Comparison of ENCODE assay signal across 1 cellular context in the genomic region with DNA sequence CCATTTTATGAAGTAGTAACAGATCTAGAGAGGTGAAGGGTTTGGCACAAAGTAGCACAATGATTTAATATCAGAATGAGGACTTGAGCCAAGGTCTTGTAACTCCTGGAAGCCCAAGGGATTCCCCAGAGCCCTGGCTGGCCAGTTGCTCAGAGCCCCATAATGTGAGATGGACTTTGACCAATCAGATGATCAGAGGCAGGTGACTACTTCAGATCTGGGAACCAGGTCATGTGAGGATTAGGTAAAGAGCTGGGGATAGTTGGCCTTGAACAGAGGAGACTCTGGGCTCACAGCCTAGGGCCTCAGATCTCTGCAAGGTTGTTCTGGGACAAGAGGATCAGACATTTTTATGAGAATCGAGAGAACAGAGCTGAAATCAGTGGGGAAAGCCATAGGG.
A peak's percentile ranks its signal among the peaks of the same experiment; 100 is the strongest.
TF ChIP-seq lines count a peak whose summit lies in the region.

No MANE protein-coding gene starts in this region.

TF ChIP-seq in HepG2, 621 proteins besides CTCF, POLR2A, EP300 and RAD21 (continued from another document and continues in another):
- TF ChIP-seq, protein P1, sequence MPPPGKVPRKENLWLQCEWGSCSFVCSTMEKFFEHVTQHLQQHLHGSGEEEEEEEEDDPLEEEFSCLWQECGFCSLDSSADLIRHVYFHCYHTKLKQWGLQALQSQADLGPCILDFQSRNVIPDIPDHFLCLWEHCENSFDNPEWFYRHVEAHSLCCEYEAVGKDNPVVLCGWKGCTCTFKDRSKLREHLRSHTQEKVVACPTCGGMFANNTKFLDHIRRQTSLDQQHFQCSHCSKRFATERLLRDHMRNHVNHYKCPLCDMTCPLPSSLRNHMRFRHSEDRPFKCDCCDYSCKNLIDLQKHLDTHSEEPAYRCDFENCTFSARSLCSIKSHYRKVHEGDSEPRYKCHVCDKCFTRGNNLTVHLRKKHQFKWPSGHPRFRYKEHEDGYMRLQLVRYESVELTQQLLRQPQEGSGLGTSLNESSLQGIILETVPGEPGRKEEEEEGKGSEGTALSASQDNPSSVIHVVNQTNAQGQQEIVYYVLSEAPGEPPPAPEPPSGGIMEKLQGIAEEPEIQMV (CRISPR knock-in tag; IDR thresholded peaks at IDR 0.05; ENCODE audit: low read depth) = 0 out of 2 replicates have a peak, but pooled peaks have one; percentile 22
- TF ChIP-seq SOX5 (CRISPR knock-in tag; IDR thresholded peaks at IDR 0.05; ENCODE audit: borderline replicate concordance) = peak; percentile 39; the same call in 1 of the 2 replicates
- TF ChIP-seq MIXL1 (CRISPR knock-in tag; IDR thresholded peaks at IDR 0.05) = 0 out of 2 replicates have a peak, but pooled peaks have one; percentile 49
- no peak for TF ChIP-seq MYC (CRISPR knock-in tag; IDR thresholded peaks at IDR 0.05; ENCODE audit: borderline replicate concordance)
- peak; percentile 40; the same call in 1 of the 2 replicates for TF ChIP-seq ZMYM3 (CRISPR knock-in tag; IDR thresholded peaks at IDR 0.05)
- peak; percentile 48; the same call in 1 of the 2 replicates for TF ChIP-seq GATAD2A (CRISPR knock-in tag; IDR thresholded peaks at IDR 0.05)
- 0 out of 2 replicates have a peak, but pooled peaks have one; percentile 30 for TF ChIP-seq ZNF331 (CRISPR knock-in tag; IDR thresholded peaks at IDR 0.05)
- TF ChIP-seq PPARG (CRISPR knock-in tag; conservative IDR thresholded peaks at IDR 0.05) = 0 out of 2 replicates have a peak, but pooled peaks have one; percentile 19
- peak; percentile 63 for TF ChIP-seq FOSL2 (CRISPR knock-in tag; IDR thresholded peaks at IDR 0.05)
- TF ChIP-seq SP1 (IDR thresholded peaks at IDR 0.05) = no peak
- TF ChIP-seq SP1 (CRISPR knock-in tag; IDR thresholded peaks at IDR 0.05) = no peak
- TF ChIP-seq, protein P2, sequence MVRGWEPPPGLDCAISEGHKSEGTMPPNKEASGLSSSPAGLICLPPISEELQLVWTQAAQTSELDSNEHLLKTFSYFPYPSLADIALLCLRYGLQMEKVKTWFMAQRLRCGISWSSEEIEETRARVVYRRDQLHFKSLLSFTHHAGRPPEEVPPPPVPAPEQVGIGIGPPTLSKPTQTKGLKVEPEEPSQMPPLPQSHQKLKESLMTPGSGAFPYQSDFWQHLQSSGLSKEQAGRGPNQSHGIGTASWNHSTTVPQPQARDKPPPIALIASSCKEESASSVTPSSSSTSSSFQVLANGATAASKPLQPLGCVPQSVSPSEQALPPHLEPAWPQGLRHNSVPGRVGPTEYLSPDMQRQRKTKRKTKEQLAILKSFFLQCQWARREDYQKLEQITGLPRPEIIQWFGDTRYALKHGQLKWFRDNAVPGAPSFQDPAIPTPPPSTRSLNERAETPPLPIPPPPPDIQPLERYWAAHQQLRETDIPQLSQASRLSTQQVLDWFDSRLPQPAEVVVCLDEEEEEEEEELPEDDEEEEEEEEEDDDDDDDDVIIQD (CRISPR knock-in tag; IDR thresholded peaks at IDR 0.05; ENCODE audit: low read depth) = 0 out of 2 replicates have a peak, but pooled peaks have one; percentile 29
- TF ChIP-seq, protein P3, sequence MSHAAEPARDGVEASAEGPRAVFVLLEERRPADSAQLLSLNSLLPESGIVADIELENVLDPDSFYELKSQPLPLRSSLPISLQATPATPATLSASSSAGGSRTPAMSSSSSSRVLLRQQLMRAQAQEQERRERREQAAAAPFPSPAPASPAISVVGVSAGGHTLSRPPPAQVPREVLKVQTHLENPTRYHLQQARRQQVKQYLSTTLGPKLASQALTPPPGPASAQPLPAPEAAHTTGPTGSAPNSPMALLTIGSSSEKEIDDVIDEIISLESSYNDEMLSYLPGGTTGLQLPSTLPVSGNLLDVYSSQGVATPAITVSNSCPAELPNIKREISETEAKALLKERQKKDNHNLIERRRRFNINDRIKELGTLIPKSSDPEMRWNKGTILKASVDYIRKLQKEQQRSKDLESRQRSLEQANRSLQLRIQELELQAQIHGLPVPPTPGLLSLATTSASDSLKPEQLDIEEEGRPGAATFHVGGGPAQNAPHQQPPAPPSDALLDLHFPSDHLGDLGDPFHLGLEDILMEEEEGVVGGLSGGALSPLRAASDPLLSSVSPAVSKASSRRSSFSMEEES (CRISPR knock-in tag; IDR thresholded peaks at IDR 0.05) = peak; percentile 99
- TF ChIP-seq, protein P4, sequence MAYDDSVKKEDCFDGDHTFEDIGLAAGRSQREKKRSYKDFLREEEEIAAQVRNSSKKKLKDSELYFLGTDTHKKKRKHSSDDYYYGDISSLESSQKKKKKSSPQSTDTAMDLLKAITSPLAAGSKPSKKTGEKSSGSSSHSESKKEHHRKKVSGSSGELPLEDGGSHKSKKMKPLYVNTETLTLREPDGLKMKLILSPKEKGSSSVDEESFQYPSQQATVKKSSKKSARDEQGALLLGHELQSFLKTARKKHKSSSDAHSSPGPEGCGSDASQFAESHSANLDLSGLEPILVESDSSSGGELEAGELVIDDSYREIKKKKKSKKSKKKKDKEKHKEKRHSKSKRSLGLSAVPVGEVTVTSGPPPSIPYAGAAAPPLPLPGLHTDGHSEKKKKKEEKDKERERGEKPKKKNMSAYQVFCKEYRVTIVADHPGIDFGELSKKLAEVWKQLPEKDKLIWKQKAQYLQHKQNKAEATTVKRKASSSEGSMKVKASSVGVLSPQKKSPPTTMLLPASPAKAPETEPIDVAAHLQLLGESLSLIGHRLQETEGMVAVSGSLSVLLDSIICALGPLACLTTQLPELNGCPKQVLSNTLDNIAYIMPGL (CRISPR knock-in tag; IDR thresholded peaks at IDR 0.05; ENCODE audit: borderline replicate concordance in 1 of 2, low read depth in 1 of 2) = no peak
- peak; percentile 58 for TF ChIP-seq POGZ (CRISPR knock-in tag; IDR thresholded peaks at IDR 0.05)
- TF ChIP-seq ZNF121 (CRISPR knock-in tag; IDR thresholded peaks at IDR 0.05) = 0 out of 2 replicates have a peak, but pooled peaks have one; percentile 13
- TF ChIP-seq ZKSCAN8 (CRISPR knock-in tag; IDR thresholded peaks at IDR 0.05; ENCODE audit: borderline replicate concordance) = no peak
- peak; percentile 92 for TF ChIP-seq ZNF644 (CRISPR knock-in tag; IDR thresholded peaks at IDR 0.05; ENCODE audit: low read depth)
- TF ChIP-seq FOXA3 (CRISPR knock-in tag; IDR thresholded peaks at IDR 0.05) = 0 out of 2 replicates have a peak, but pooled peaks have one; percentile 8
- no peak for TF ChIP-seq SOX6 (IDR thresholded peaks at IDR 0.05)
- TF ChIP-seq SOX6 (CRISPR knock-in tag; IDR thresholded peaks at IDR 0.05) = peak; percentile 63
- TF ChIP-seq, protein P5, sequence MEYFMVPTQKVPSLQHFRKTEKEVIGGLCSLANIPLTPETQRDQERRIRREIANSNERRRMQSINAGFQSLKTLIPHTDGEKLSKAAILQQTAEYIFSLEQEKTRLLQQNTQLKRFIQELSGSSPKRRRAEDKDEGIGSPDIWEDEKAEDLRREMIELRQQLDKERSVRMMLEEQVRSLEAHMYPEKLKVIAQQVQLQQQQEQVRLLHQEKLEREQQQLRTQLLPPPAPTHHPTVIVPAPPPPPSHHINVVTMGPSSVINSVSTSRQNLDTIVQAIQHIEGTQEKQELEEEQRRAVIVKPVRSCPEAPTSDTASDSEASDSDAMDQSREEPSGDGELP (IDR thresholded peaks at IDR 0.05; ENCODE audit: borderline replicate concordance, low read depth) = peak; percentile 85; the same call in 1 of the 2 replicates
- TF ChIP-seq SOX13 (IDR thresholded peaks at IDR 0.05) = no peak
- peak in 1 of 2 experiments; percentile 72; a peak in 2 of 4 replicates for TF ChIP-seq SOX13 (CRISPR knock-in tag; conservative IDR thresholded peaks at IDR 0.05 in 1 of 2, IDR thresholded peaks at IDR 0.05 in 1 of 2)
- no peak for TF ChIP-seq ZNF746 (CRISPR knock-in tag; IDR thresholded peaks at IDR 0.05)
- TF ChIP-seq, protein P6, sequence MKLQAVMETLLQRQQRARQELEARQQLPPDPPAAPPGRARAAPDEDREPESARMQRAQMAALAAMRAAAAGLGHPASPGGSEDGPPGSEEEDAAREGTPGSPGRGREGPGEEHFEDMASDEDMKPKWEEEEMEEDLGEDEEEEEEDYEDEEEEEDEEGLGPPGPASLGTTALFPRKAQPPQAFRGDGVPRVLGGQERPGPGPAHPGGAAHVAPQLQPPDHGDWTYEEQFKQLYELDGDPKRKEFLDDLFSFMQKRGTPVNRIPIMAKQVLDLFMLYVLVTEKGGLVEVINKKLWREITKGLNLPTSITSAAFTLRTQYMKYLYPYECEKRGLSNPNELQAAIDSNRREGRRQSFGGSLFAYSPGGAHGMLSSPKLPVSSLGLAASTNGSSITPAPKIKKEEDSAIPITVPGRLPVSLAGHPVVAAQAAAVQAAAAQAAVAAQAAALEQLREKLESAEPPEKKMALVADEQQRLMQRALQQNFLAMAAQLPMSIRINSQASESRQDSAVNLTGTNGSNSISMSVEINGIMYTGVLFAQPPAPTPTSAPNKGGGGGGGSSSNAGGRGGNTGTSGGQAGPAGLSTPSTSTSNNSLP (IDR thresholded peaks at IDR 0.05; ENCODE audit: low read depth, low read length) = peak; percentile 64; the same call in 1 of the 2 replicates
- TF ChIP-seq, protein P7, sequence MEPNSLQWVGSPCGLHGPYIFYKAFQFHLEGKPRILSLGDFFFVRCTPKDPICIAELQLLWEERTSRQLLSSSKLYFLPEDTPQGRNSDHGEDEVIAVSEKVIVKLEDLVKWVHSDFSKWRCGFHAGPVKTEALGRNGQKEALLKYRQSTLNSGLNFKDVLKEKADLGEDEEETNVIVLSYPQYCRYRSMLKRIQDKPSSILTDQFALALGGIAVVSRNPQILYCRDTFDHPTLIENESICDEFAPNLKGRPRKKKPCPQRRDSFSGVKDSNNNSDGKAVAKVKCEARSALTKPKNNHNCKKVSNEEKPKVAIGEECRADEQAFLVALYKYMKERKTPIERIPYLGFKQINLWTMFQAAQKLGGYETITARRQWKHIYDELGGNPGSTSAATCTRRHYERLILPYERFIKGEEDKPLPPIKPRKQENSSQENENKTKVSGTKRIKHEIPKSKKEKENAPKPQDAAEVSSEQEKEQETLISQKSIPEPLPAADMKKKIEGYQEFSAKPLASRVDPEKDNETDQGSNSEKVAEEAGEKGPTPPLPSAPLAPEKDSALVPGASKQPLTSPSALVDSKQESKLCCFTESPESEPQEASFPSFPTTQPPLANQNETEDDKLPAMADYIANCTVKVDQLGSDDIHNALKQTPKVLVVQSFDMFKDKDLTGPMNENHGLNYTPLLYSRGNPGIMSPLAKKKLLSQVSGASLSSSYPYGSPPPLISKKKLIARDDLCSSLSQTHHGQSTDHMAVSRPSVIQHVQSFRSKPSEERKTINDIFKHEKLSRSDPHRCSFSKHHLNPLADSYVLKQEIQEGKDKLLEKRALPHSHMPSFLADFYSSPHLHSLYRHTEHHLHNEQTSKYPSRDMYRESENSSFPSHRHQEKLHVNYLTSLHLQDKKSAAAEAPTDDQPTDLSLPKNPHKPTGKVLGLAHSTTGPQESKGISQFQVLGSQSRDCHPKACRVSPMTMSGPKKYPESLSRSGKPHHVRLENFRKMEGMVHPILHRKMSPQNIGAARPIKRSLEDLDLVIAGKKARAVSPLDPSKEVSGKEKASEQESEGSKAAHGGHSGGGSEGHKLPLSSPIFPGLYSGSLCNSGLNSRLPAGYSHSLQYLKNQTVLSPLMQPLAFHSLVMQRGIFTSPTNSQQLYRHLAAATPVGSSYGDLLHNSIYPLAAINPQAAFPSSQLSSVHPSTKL (CRISPR knock-in tag; IDR thresholded peaks at IDR 0.05) = peak; percentile 88
- no peak for TF ChIP-seq FOXO1 (CRISPR knock-in tag; IDR thresholded peaks at IDR 0.05)
- TF ChIP-seq ZNF570 (CRISPR knock-in tag; IDR thresholded peaks at IDR 0.05; ENCODE audit: borderline replicate concordance) = no peak
- peak; percentile 26; the same call in 1 of the 2 replicates for TF ChIP-seq CEBPG (CRISPR knock-in tag; IDR thresholded peaks at IDR 0.05)
- TF ChIP-seq, protein P8, sequence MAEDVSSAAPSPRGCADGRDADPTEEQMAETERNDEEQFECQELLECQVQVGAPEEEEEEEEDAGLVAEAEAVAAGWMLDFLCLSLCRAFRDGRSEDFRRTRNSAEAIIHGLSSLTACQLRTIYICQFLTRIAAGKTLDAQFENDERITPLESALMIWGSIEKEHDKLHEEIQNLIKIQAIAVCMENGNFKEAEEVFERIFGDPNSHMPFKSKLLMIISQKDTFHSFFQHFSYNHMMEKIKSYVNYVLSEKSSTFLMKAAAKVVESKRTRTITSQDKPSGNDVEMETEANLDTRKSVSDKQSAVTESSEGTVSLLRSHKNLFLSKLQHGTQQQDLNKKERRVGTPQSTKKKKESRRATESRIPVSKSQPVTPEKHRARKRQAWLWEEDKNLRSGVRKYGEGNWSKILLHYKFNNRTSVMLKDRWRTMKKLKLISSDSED (CRISPR knock-in tag; IDR thresholded peaks at IDR 0.05) = no peak
- peak; percentile 70 for TF ChIP-seq RAD51 (IDR thresholded peaks at IDR 0.05; ENCODE audit: borderline replicate concordance)
- TF ChIP-seq, protein P9, sequence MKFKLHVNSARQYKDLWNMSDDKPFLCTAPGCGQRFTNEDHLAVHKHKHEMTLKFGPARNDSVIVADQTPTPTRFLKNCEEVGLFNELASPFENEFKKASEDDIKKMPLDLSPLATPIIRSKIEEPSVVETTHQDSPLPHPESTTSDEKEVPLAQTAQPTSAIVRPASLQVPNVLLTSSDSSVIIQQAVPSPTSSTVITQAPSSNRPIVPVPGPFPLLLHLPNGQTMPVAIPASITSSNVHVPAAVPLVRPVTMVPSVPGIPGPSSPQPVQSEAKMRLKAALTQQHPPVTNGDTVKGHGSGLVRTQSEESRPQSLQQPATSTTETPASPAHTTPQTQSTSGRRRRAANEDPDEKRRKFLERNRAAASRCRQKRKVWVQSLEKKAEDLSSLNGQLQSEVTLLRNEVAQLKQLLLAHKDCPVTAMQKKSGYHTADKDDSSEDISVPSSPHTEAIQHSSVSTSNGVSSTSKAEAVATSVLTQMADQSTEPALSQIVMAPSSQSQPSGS (CRISPR knock-in tag; IDR thresholded peaks at IDR 0.05) = peak; percentile 53; the same call in 1 of the 2 replicates
- TF ChIP-seq MEF2D (CRISPR knock-in tag; IDR thresholded peaks at IDR 0.05) = peak; percentile 42; the same call in 1 of the 2 replicates
- TF ChIP-seq SAP130 (CRISPR knock-in tag; IDR thresholded peaks at IDR 0.05; ENCODE audit: low read depth) = peak; percentile 54; the same call in 1 of the 2 replicates
- TF ChIP-seq HMG20A (CRISPR knock-in tag; IDR thresholded peaks at IDR 0.05; ENCODE audit: borderline replicate concordance) = peak; percentile 52; the same call in 1 of the 2 replicates
- no peak for TF ChIP-seq SIN3A (IDR thresholded peaks at IDR 0.05; ENCODE audit: borderline replicate concordance, low read depth, low read length)
- TF ChIP-seq HNF4A (CRISPR knock-in tag; IDR thresholded peaks at IDR 0.05) = peak; percentile 98
- peak; percentile 54; the same call in 1 of the 2 replicates for TF ChIP-seq BCL6 (CRISPR knock-in tag; IDR thresholded peaks at IDR 0.05)
- 0 out of 2 replicates have a peak, but pooled peaks have one; percentile 22 for TF ChIP-seq KDM6A (CRISPR knock-in tag; IDR thresholded peaks at IDR 0.05; ENCODE audit: low read depth)
- peak; percentile 49; the same call in 1 of the 2 replicates for TF ChIP-seq SPEN (CRISPR knock-in tag; IDR thresholded peaks at IDR 0.05; ENCODE audit: low read depth)
- no peak for TF ChIP-seq CENPX (CRISPR knock-in tag; IDR thresholded peaks at IDR 0.05)
- TF ChIP-seq BRD4 (CRISPR knock-in tag; IDR thresholded peaks at IDR 0.05) = no peak
- 0 out of 2 replicates have a peak, but pooled peaks have one; percentile 17 for TF ChIP-seq HMG20B (CRISPR knock-in tag; conservative IDR thresholded peaks at IDR 0.05)
- no peak for TF ChIP-seq ZMAT3 (CRISPR knock-in tag; conservative IDR thresholded peaks at IDR 0.05)
- TF ChIP-seq SALL1 (CRISPR knock-in tag; IDR thresholded peaks at IDR 0.05) = peak; percentile 56
